Comparison of ENCODE assay signal across 29 cellular contexts in genomic region chr7:120056227-120056626, GRCh38.
"Had no signal": no experiment of that assay in that cellular context is flagged by ENCODE, and none has a peak within 500 bp of the region (broad histone marks: within the 10 kb centered on the region; RNA-seq: fewer than 3 reads in every experiment).

No MANE protein-coding gene starts in this region.

- H3K4me3 Mint-ChIP-seq: naive thymus-derived CD8-positive, alpha-beta T cell; natural killer cell treated with Interleukin-12 subunit alpha and Interleukin-12 subunit beta and Interleukin-15 and Interleukin-18, amount 100 ng/mL, for 72 hours; nephron progenitor cell; neural crest cell; stimulated activated effector memory CD8-positive, alpha-beta T cell treated with anti-CD3 and anti-CD28 coated beads, Interleukin-12 subunit alpha, Interleukin-12 subunit beta, amount 100 ng/mL, for 72 hours; stimulated activated naive B cell treated with anti-CD40 and anti-IgM and Interleukin-4, amounts not matched to agents 10 μg/mL and 1 μg/mL and 100 μg/mL, for 72 hours; stimulated activated naive CD8-positive, alpha-beta T cell treated with anti-CD3 and anti-CD28 coated beads, Interleukin-15, Interleukin-2, amounts not matched to agents 100 ng/mL and 50 ng/mL, for 24 hours; type B pancreatic cell had no signal

- FAIRE-seq: small intestine had no signal

- DNase-seq: naive thymus-derived CD8-positive, alpha-beta T cell; nephron progenitor cell; nucleus accumbens; ovary; psoas muscle; right cardiac atrium; right lobe of liver; sigmoid colon; small intestine; stimulated activated CD4-positive, alpha-beta T cell treated with anti-CD3 and anti-CD28 coated beads, Interleukin-15, amount 100 ng/mL, for 24 hours; stimulated activated CD4-positive, alpha-beta T cell treated with anti-CD3 and anti-CD28 coated beads, Interleukin-2, amount 100 ng/mL, for 24 hours; stimulated activated CD4-positive, alpha-beta T cell treated with anti-CD3 and anti-CD28 coated beads, Interleukin-2, amount 100 ng/mL, for 48 hours; stimulated activated CD4-positive, alpha-beta T cell treated with anti-CD3 and anti-CD28 coated beads, Interleukin-4, amount 100 ng/mL, for 24 hours; stimulated activated naive B cell treated with anti-CD40 and anti-IgM and Interleukin-4, amounts not matched to agents 10 μg/mL and 1 μg/mL and 100 μg/mL, for 72 hours; stimulated activated naive CD4-positive, alpha-beta T cell treated with Interleukin-2 at 50 U/mL for 16 hours; stomach; thyroid gland; upper lobe of right lung; uterus had no signal

- H3K9ac ChIP-seq: parathyroid adenoma had no signal

- H3K36me3 Mint-ChIP-seq: naive thymus-derived CD8-positive, alpha-beta T cell; natural killer cell treated with Interleukin-12 subunit alpha and Interleukin-12 subunit beta and Interleukin-15 and Interleukin-18, amount 100 ng/mL, for 72 hours; stimulated activated effector memory CD8-positive, alpha-beta T cell treated with anti-CD3 and anti-CD28 coated beads, Interleukin-12 subunit alpha, Interleukin-12 subunit beta, amount 100 ng/mL, for 72 hours; stimulated activated naive B cell treated with anti-CD40 and anti-IgM and Interleukin-4, amounts not matched to agents 10 μg/mL and 1 μg/mL and 100 μg/mL, for 72 hours; type B pancreatic cell had no signal

- H3K27me3 ChIP-seq: neutrophil, ovary, right lobe of liver, sigmoid colon, stomach, thyroid gland, tibial nerve, upper lobe of right lung, uterus had no signal

- H3K9me3 Mint-ChIP-seq: stimulated activated naive CD8-positive, alpha-beta T cell treated with anti-CD3 and anti-CD28 coated beads, Interleukin-15, Interleukin-2, amounts not matched to agents 100 ng/mL and 50 ng/mL, for 24 hours; type B pancreatic cell had no signal

- H3K4me1 ChIP-seq: parathyroid adenoma, psoas muscle, right lobe of liver, sigmoid colon, stomach, thyroid gland, tibial nerve, upper lobe of right lung, uterus had no signal

- H3K27me3 Mint-ChIP-seq: naive thymus-derived CD8-positive, alpha-beta T cell; natural killer cell treated with Interleukin-12 subunit alpha and Interleukin-12 subunit beta and Interleukin-15 and Interleukin-18, amount 100 ng/mL, for 72 hours; progenitor cell of endocrine pancreas; stimulated activated naive B cell treated with anti-CD40 and anti-IgM and Interleukin-4, amounts not matched to agents 10 μg/mL and 1 μg/mL and 100 μg/mL, for 72 hours; stimulated activated naive CD8-positive, alpha-beta T cell treated with anti-CD3 and anti-CD28 coated beads, Interleukin-15, Interleukin-2, amounts not matched to agents 100 ng/mL and 50 ng/mL, for 24 hours; type B pancreatic cell had no signal

- H3K4me1 Mint-ChIP-seq: naive thymus-derived CD8-positive, alpha-beta T cell; stimulated activated effector memory CD8-positive, alpha-beta T cell treated with anti-CD3 and anti-CD28 coated beads, Interleukin-12 subunit alpha, Interleukin-12 subunit beta, amount 100 ng/mL, for 72 hours; stimulated activated naive B cell treated with anti-CD40 and anti-IgM and Interleukin-4, amounts not matched to agents 10 μg/mL and 1 μg/mL and 100 μg/mL, for 72 hours had no signal

- H3K4me3 ChIP-seq: ovary, psoas muscle, right lobe of liver, sigmoid colon, stomach, thoracic aorta, thyroid gland, tibial nerve, upper lobe of right lung, uterus had no signal

- H3K27ac Mint-ChIP-seq: naive thymus-derived CD8-positive, alpha-beta T cell; natural killer cell treated with Interleukin-12 subunit alpha and Interleukin-12 subunit beta and Interleukin-15 and Interleukin-18, amount 100 ng/mL, for 72 hours; nephron progenitor cell; progenitor cell of endocrine pancreas; stimulated activated effector memory CD8-positive, alpha-beta T cell treated with anti-CD3 and anti-CD28 coated beads, Interleukin-12 subunit alpha, Interleukin-12 subunit beta, amount 100 ng/mL, for 72 hours; stimulated activated naive B cell treated with anti-CD40 and anti-IgM and Interleukin-4, amounts not matched to agents 10 μg/mL and 1 μg/mL and 100 μg/mL, for 72 hours; stimulated activated naive CD8-positive, alpha-beta T cell treated with anti-CD3 and anti-CD28 coated beads, Interleukin-15, Interleukin-2, amounts not matched to agents 100 ng/mL and 50 ng/mL, for 24 hours; type B pancreatic cell had no signal

- H3K36me3 ChIP-seq: neutrophil, ovary, right lobe of liver, sigmoid colon, stomach, thoracic aorta, thyroid gland, tibial nerve, upper lobe of right lung, uterus had no signal

- H3K79me2 ChIP-seq: parathyroid adenoma had no signal

- ATAC-seq: naive thymus-derived CD8-positive, alpha-beta T cell; natural killer cell treated with Interleukin-12 subunit alpha and Interleukin-12 subunit beta and Interleukin-15 and Interleukin-18, amount 100 ng/mL, for 72 hours; psoas muscle; right cardiac atrium; right lobe of liver; stimulated activated effector memory CD8-positive, alpha-beta T cell treated with anti-CD3 and anti-CD28 coated beads, Interleukin-12 subunit alpha, Interleukin-12 subunit beta, amount 100 ng/mL, for 72 hours; stimulated activated naive B cell treated with anti-CD40 and anti-IgM and Interleukin-4, amounts not matched to agents 10 μg/mL and 1 μg/mL and 100 μg/mL, for 72 hours; upper lobe of right lung had no signal

- H2AFZ ChIP-seq: parathyroid adenoma had no signal

- H3K27ac ChIP-seq: neutrophil, ovary, parathyroid adenoma, psoas muscle, right lobe of liver, stomach, thoracic aorta, thyroid gland, tibial nerve, upper lobe of right lung, uterus had no signal

- H3K9me3 ChIP-seq: neutrophil, ovary, psoas muscle, right lobe of liver, sigmoid colon, thoracic aorta, thyroid gland, tibial nerve, upper lobe of right lung, uterus had no signal
